Comparison of ENCODE assay signal across 17 cellular contexts in genomic region chr10:67903581-67903980, GRCh38. TPM values are rescaled to one million over a fixed set of nuclear protein-coding genes. Genes with fewer than 3 reads are reported as not detected.
DNase-seq lines count a peak whose midpoint lies in the region; ATAC-seq and TF ChIP-seq lines count a peak whose summit lies in the region.
"Had no signal": no experiment of that assay in that cellular context is flagged by ENCODE, and none has a peak within 500 bp of the region (broad histone marks: within the 10 kb centered on the region; RNA-seq: fewer than 3 reads in every experiment).

No MANE protein-coding gene starts in this region.

- 92% methylated on average over 7 of the region's 7 CpGs for WGBS in SK-N-SH (ENCODE audit: low lambda C conversion rate)

- intact Hi-C loops in activated CD4-positive, alpha-beta T cell treated with anti-CD3 and anti-CD28 coated beads, Interleukin-2, amount 10 ng/mL, durations not matched to agents 24 days and 14 days (cut with micrococcal nuclease) = no loop called here
- intact Hi-C loops in Panc1 (cut with micrococcal nuclease; ENCODE audit: unreplicated experiment) = no loop called here
- intact Hi-C loops in dendritic cell treated with granulocyte-macrophage colony-stimulating factor and Interleukin-4, amounts not matched to agents 40 ng/mL and 50 ng/mL, for 4 days (cut with micrococcal nuclease) = no loop called here
- intact Hi-C loops in uterus (cut with DNase I; ENCODE audit: low total_unique reads) = no loop called here

- peak; percentile 50 for ATAC-seq in Panc1

- H3K36me3 ChIP-seq in Panc1 (ENCODE audit: control insufficient read depth, insufficient read depth, low read length) = peaks cover 43% of the 10 kb centered on the region
- H3K36me3 ChIP-seq in SK-N-SH (replicated peaks in 1 of 2; ENCODE audit: control insufficient read depth in 1 of 2, insufficient read depth in 2 of 2, low read length in 1 of 2) = peaks cover 21 to 66% of the 10 kb centered on the region in 2 experiments
- H3K36me3 ChIP-seq in uterus = no peaks in the 10 kb centered on the region

- POLR2A ChIA-PET in Panc1 (lab: Charles Lee) = no interaction called here
- POLR2A ChIA-PET in SK-N-SH (lab: Yijun Ruan, JAX) = no interaction called here

- H4K20me1 ChIP-seq in SK-N-SH (ENCODE audit: insufficient read depth) = no peaks in the 10 kb centered on the region

- H3K4me3 ChIP-seq in Panc1 (ENCODE audit: low read depth in 2 of 2, low read length in 2 of 2) (no peak overlapping the region), SK-N-SH (ENCODE audit: low read depth in 2 of 2, low read length in 1 of 2) (no peak overlapping the region), uterus (no peak overlapping the region)
- H3K4me3 ChIP-seq: BLaER1, HAP-1 had no signal

- H3K4me1 ChIP-seq in Panc1 (ENCODE audit: control insufficient read depth, insufficient read depth, low read length) (no peaks in the 10 kb centered on the region), SK-N-SH (ENCODE audit: control insufficient read depth in 1 of 2, insufficient read depth in 2 of 2, low read depth in 1 of 2, low read length in 1 of 2) (no peaks in the 10 kb centered on the region), uterus (no peaks in the 10 kb centered on the region)
- H3K4me1 ChIP-seq: BLaER1 had no signal

- H3K27ac ChIP-seq in Panc1 (ENCODE audit: low read length) (no peak overlapping the region), SK-N-SH (ENCODE audit: low read depth in 2 of 2, low read length in 1 of 2) (no peak overlapping the region), uterus (no peak overlapping the region)
- H3K27ac ChIP-seq: 22Rv1, BLaER1, HL-60 had no signal

- no peak for TF ChIP-seq POLR2A in uterus (IDR thresholded peaks at IDR 0.05)

- no peak for TF ChIP-seq EP300 in SK-N-SH (IDR thresholded peaks at IDR 0.05; ENCODE audit: borderline replicate concordance in 1 of 2, low read depth in 1 of 2, low read length in 1 of 2)

- H3K27me3 ChIP-seq in Panc1 (ENCODE audit: control insufficient read depth, insufficient read depth, low read length) (no peaks in the 10 kb centered on the region), SK-N-SH (ENCODE audit: insufficient read depth) (no peaks in the 10 kb centered on the region), uterus (no peaks in the 10 kb centered on the region)
- H3K27me3 ChIP-seq: BLaER1 had no signal

- no TSS peak for BruUV-seq in Panc1 (replicated peaks; lab: Mats Ljungman, UMichigan)

- no peak overlapping the region for H3K9ac ChIP-seq in SK-N-SH
- H3K9ac ChIP-seq: BLaER1 had no signal

- no peaks in the 10 kb centered on the region for H3K9me3 Mint-ChIP-seq in activated CD4-positive, alpha-beta T cell treated with anti-CD3 and anti-CD28 coated beads, Interleukin-2, amount 10 ng/mL, durations not matched to agents 24 days and 14 days
- H3K9me3 Mint-ChIP-seq in dendritic cell treated with granulocyte-macrophage colony-stimulating factor and Interleukin-4, amounts not matched to agents 40 ng/mL and 50 ng/mL, for 4 days = no peaks in the 10 kb centered on the region
- H3K9me3 Mint-ChIP-seq in progenitor cell of endocrine pancreas (ENCODE audit: low read depth) = no peaks in the 10 kb centered on the region
- H3K9me3 Mint-ChIP-seq: CD14-positive monocyte; CD4-positive, alpha-beta memory T cell had no signal

- H3K4me2 ChIP-seq in SK-N-SH = no peak overlapping the region
- H3K4me2 ChIP-seq: BLaER1 had no signal

- H3K27ac Mint-ChIP-seq in activated CD4-positive, alpha-beta T cell treated with anti-CD3 and anti-CD28 coated beads, Interleukin-2, amount 10 ng/mL, durations not matched to agents 24 days and 14 days = peak overlapping the region; percentile 37
- H3K27ac Mint-ChIP-seq in dendritic cell treated with granulocyte-macrophage colony-stimulating factor and Interleukin-4, amounts not matched to agents 40 ng/mL and 50 ng/mL, for 4 days = peak overlapping the region; percentile 15
- H3K27ac Mint-ChIP-seq in progenitor cell of endocrine pancreas = peak overlapping the region; percentile 33

- no peaks in the 10 kb centered on the region for H3K27me3 Mint-ChIP-seq in activated CD4-positive, alpha-beta T cell treated with anti-CD3 and anti-CD28 coated beads, Interleukin-2, amount 10 ng/mL, durations not matched to agents 24 days and 14 days
- no peaks in the 10 kb centered on the region for H3K27me3 Mint-ChIP-seq in dendritic cell treated with granulocyte-macrophage colony-stimulating factor and Interleukin-4, amounts not matched to agents 40 ng/mL and 50 ng/mL, for 4 days
- H3K27me3 Mint-ChIP-seq in progenitor cell of endocrine pancreas = no peaks in the 10 kb centered on the region
- H3K27me3 Mint-ChIP-seq: CD4-positive, alpha-beta memory T cell had no signal

- H3K9me3 ChIP-seq in Panc1 (ENCODE audit: control insufficient read depth, insufficient read depth, low read depth, low read length) (no peaks in the 10 kb centered on the region), SK-N-SH (no peaks in the 10 kb centered on the region), uterus (no peaks in the 10 kb centered on the region)
- H3K9me3 ChIP-seq: BLaER1, HAP-1 had no signal

- peaks cover 54% of the 10 kb centered on the region for H3K79me2 ChIP-seq in SK-N-SH (ENCODE audit: insufficient read depth)

- H3K4me1 Mint-ChIP-seq in activated CD4-positive, alpha-beta T cell treated with anti-CD3 and anti-CD28 coated beads, Interleukin-2, amount 10 ng/mL, durations not matched to agents 24 days and 14 days = peaks cover 2% of the 10 kb centered on the region
- no peaks in the 10 kb centered on the region for H3K4me1 Mint-ChIP-seq in dendritic cell treated with granulocyte-macrophage colony-stimulating factor and Interleukin-4, amounts not matched to agents 40 ng/mL and 50 ng/mL, for 4 days (ENCODE audit: low read depth)
- no peaks in the 10 kb centered on the region for H3K4me1 Mint-ChIP-seq in progenitor cell of endocrine pancreas (ENCODE audit: low read depth)
- H3K4me1 Mint-ChIP-seq: CD14-positive monocyte had no signal

- H3F3A ChIP-seq in SK-N-SH (replicated peaks; ENCODE audit: insufficient read depth) = no peaks in the 10 kb centered on the region

- H3K4me3 Mint-ChIP-seq in activated CD4-positive, alpha-beta T cell treated with anti-CD3 and anti-CD28 coated beads, Interleukin-2, amount 10 ng/mL, durations not matched to agents 24 days and 14 days = no peak overlapping the region
- no peak overlapping the region for H3K4me3 Mint-ChIP-seq in dendritic cell treated with granulocyte-macrophage colony-stimulating factor and Interleukin-4, amounts not matched to agents 40 ng/mL and 50 ng/mL, for 4 days
- H3K4me3 Mint-ChIP-seq in progenitor cell of endocrine pancreas (ENCODE audit: low read depth) = no peak overlapping the region
- H3K4me3 Mint-ChIP-seq: CD14-positive monocyte; CD4-positive, alpha-beta memory T cell had no signal

- TF ChIP-seq CTCF in Panc1 (IDR thresholded peaks at IDR 0.05) (no peak), progenitor cell of endocrine pancreas (IDR thresholded peaks at IDR 0.05; ENCODE audit: unreplicated experiment) (no peak), SK-N-SH (IDR thresholded peaks at IDR 0.05) (no peak), uterus (IDR thresholded peaks at IDR 0.05) (no peak)

- H3K9me2 ChIP-seq in SK-N-SH = no peaks in the 10 kb centered on the region

- no peak overlapping the region for H2AFZ ChIP-seq in SK-N-SH (ENCODE audit: low read depth)

- no peak for DNase-seq in activated CD4-positive, alpha-beta T cell treated with anti-CD3 and anti-CD28 coated beads, Interleukin-2, amount 10 ng/mL, durations not matched to agents 24 days and 14 days
- no peak for DNase-seq in activated CD4-positive, alpha-beta T cell treated with anti-CD3 and anti-CD28 coated beads for 48 hours
- no peak for DNase-seq in Panc1 (ENCODE audit: low read depth, low spot score)
- DNase-seq in progenitor cell of endocrine pancreas (ENCODE audit: low spot score, unreplicated experiment) = no peak
- no peak for DNase-seq in SK-N-SH
- no peak for DNase-seq in uterus
- DNase-seq in cerebellar cortex (ENCODE audit: low spot score) = no peak
- DNase-seq: CD4-positive, alpha-beta memory T cell; DMS153; DMS79; GDM1 had no signal

- in situ Hi-C loops in Panc1 (cut with HindIII; ENCODE audit: low pct_unique_long_range_greater_than_20kb, low sequenced_read_pairs) = no loop called here

- CTCF ChIA-PET in Panc1 (lab: Charles Lee) (interaction anchor here (0.6 kb wide), 1 partner anchor 26 kb away, joined by 3 read pairs; no protein-coding TSS in a partner anchor), SK-N-SH (lab: Yijun Ruan, JAX) (interaction anchor here (1.7 kb wide), 1 partner anchor 48 kb away, joined by 3 read pairs; no protein-coding TSS in a partner anchor)

- peaks cover 65% of the 10 kb centered on the region for H3K36me3 Mint-ChIP-seq in activated CD4-positive, alpha-beta T cell treated with anti-CD3 and anti-CD28 coated beads, Interleukin-2, amount 10 ng/mL, durations not matched to agents 24 days and 14 days (ENCODE audit: low read depth)
- H3K36me3 Mint-ChIP-seq in dendritic cell treated with granulocyte-macrophage colony-stimulating factor and Interleukin-4, amounts not matched to agents 40 ng/mL and 50 ng/mL, for 4 days (ENCODE audit: low read depth) = peaks cover 91% of the 10 kb centered on the region
- H3K36me3 Mint-ChIP-seq in progenitor cell of endocrine pancreas (ENCODE audit: insufficient read depth) = peaks cover 26% of the 10 kb centered on the region

- TF ChIP-seq RAD21 in SK-N-SH (IDR thresholded peaks at IDR 0.05; ENCODE audit: low read length) = no peak

TF ChIP-seq in SK-N-SH, 30 proteins besides CTCF, POLR2A, EP300 and RAD21 (continues in another document):
- TF ChIP-seq IRF3 (IDR thresholded peaks at IDR 0.05; ENCODE audit: low read depth, low read length) (no peak), MAX (IDR thresholded peaks at IDR 0.05; ENCODE audit: low read depth) (no peak)

RNA-seq across cellular contexts. Expression of gene SIRT1, which starts 19.1 kb away (rescaled TPM):
- total RNA-seq in activated CD4-positive, alpha-beta T cell treated with anti-CD3 and anti-CD28 coated beads, Interleukin-2, amount 10 ng/mL, durations not matched to agents 24 days and 14 days = 27.1 and 27.8 TPM in 2 replicates
- total RNA-seq in Panc1 (2021; ENCODE audit: unreplicated experiment) = 45.0 TPM
- 22.0 TPM for polyA plus RNA-seq in Panc1 (2012; ENCODE audit: insufficient read length)
- total RNA-seq in progenitor cell of endocrine pancreas = 35.0 and 36.2 TPM in 2 replicates
- polyA plus RNA-seq in SK-N-SH (2012; rRNA removed) = 6.0 and 7.0 TPM in 2 replicates
- polyA plus RNA-seq in SK-N-SH (2012; cell fraction: cytosol; rRNA removed) = 9.6 and 11.2 TPM in 2 replicates
- polyA plus RNA-seq in SK-N-SH (2012; cell fraction: nucleus; rRNA removed) = 3.6 and 8.0 TPM in 2 replicates
- 10 to 100 TPM in 3 of 4 donors, 1 to 10 TPM in 1; 9.5 to 47.7 (median 37.1) TPM for total RNA-seq in uterus
